ENCODE assay signal across 27 cellular contexts in the genomic region with DNA sequence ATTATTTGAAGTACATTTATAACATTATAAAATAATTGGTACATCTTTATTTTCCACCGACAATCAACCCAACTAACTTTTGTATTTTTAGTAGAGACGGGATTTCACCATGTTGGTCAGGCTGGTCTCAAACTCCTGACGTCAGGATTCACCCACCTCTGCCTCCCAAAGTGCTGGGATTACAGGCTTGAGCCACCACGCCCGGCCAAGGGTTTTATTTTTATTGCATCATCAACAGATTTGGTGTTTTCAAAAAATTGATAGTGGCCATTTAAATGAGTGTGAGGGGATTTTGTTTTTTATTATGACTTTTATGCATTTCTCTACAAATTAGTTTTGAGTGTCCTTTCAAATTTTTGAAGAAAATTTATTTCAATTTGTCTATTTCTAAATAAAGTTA. TPM values are rescaled to one million over a fixed set of nuclear protein-coding genes. Genes with fewer than 3 reads are reported as not detected.
"Had no signal": no experiment of that assay in that cellular context is flagged by ENCODE, and none has a peak within 500 bp of the region (broad histone marks: within the 10 kb centered on the region; RNA-seq: fewer than 3 reads in every experiment).

No MANE protein-coding gene starts in this region.

- H3K27me3 ChIP-seq: colonic mucosa, dorsolateral prefrontal cortex, esophagus muscularis mucosa, esophagus squamous epithelium, foreskin keratinocyte, gastrocnemius medialis, gastroesophageal sphincter, heart left ventricle, heart right ventricle, hepatocyte had no signal

- H3K4me1 ChIP-seq: colonic mucosa, esophagus muscularis mucosa, esophagus squamous epithelium, foreskin keratinocyte, gastrocnemius medialis, gastroesophageal sphincter, heart left ventricle, heart right ventricle had no signal

- H2AFZ ChIP-seq: hepatocyte had no signal

- H3K9me3 ChIP-seq: colonic mucosa, esophagus muscularis mucosa, gastrocnemius medialis, gastroesophageal sphincter had no signal

- DNase-seq: colonic mucosa; cortex of kidney; dermis blood vessel endothelial cell; dorsolateral prefrontal cortex; effector CD4-positive, alpha-beta T cell; effector CD8-positive, alpha-beta T cell; effector memory CD8-positive, alpha-beta T cell; endodermal cell; erythroblast; esophagus squamous epithelium; foreskin fibroblast; foreskin keratinocyte; foreskin melanocyte; gastrocnemius medialis; glutamatergic neuron; head of caudate nucleus; heart left ventricle; heart right ventricle had no signal

- H3K4me2 ChIP-seq: hepatocyte had no signal

- H3K79me2 ChIP-seq: hepatocyte had no signal

- H3K27ac ChIP-seq: colonic mucosa, coronary artery, dorsolateral prefrontal cortex, epithelial cell of prostate, esophagus muscularis mucosa, esophagus squamous epithelium, foreskin keratinocyte, gastrocnemius medialis, gastroesophageal sphincter, heart left ventricle, heart right ventricle, hepatocyte had no signal

- FAIRE-seq: colon, endothelial cell of umbilical vein, frontal cortex had no signal

- ATAC-seq: effector memory CD8-positive, alpha-beta T cell; esophagus mucosa; foreskin keratinocyte; gastrocnemius medialis; gastroesophageal sphincter; heart left ventricle; heart right ventricle had no signal

- H3K36me3 ChIP-seq: colonic mucosa, gastrocnemius medialis had no signal

- H3K4me3 ChIP-seq: colonic mucosa, coronary artery, dorsolateral prefrontal cortex, esophagus muscularis mucosa, esophagus squamous epithelium, gastrocnemius medialis, gastroesophageal sphincter, heart left ventricle, heart right ventricle, hepatocyte had no signal

RNA-seq across cellular contexts. Expression of a gene that starts 10.6 kb away (rescaled TPM):
- total RNA-seq: hepatocyte had no signal
- polyA plus RNA-seq: hepatocyte had no signal
